ENCODE assay signal across 19 cellular contexts in genomic region chr7:105350906-105351305, GRCh38. TPM values are rescaled to one million over a fixed set of nuclear protein-coding genes. Genes with fewer than 3 reads are reported as not detected.
DNase-seq lines count a peak whose midpoint lies in the region; ATAC-seq and TF ChIP-seq lines count a peak whose summit lies in the region.
"Had no signal": no experiment of that assay in that cellular context is flagged by ENCODE, and none has a peak within 500 bp of the region (broad histone marks: within the 10 kb centered on the region; RNA-seq: fewer than 3 reads in every experiment).

No MANE protein-coding gene starts in this region.

- H3K4me1 ChIP-seq in BLaER1 (peaks cover 99% of the 10 kb centered on the region), DND-41 (ENCODE audit: insufficient read depth, low read length) (peaks cover 81% of the 10 kb centered on the region), mesenchymal stem cell (ENCODE audit: control insufficient read depth, insufficient read depth, low read depth, low read length) (peaks cover 18% of the 10 kb centered on the region)
- H3K4me1 ChIP-seq: BE2C had no signal

- no peak overlapping the region for H3K4ac ChIP-seq in mesenchymal stem cell (ENCODE audit: low read depth in 1 of 2, low read length in 2 of 2)

- peaks cover 97% of the 10 kb centered on the region for H3K79me2 ChIP-seq in DND-41 (ENCODE audit: insufficient read depth, low read length)

- H2AFZ ChIP-seq in DND-41 (ENCODE audit: low read depth, low read length), result no peak overlapping the region
- H2AFZ ChIP-seq in mesenchymal stem cell (ENCODE audit: low read depth, low read length), result no peak overlapping the region
- H2AFZ ChIP-seq: PC-9 had no signal

- H3K9me3 Mint-ChIP-seq in osteocyte (ENCODE audit: unreplicated experiment), result no peaks in the 10 kb centered on the region
- H3K9me3 Mint-ChIP-seq: activated naive CD4-positive, alpha-beta T cell treated with anti-CD3 and anti-CD28 coated beads, Interleukin-2, amount 50 U/mL, for 72 hours; neural crest cell had no signal

- no peak overlapping the region for H4K8ac ChIP-seq in mesenchymal stem cell (ENCODE audit: low read length)

- H3K27ac ChIP-seq in BLaER1 (peak overlapping the region; percentile 33; the same call in 1 of the 2 replicates), DND-41 (ENCODE audit: low read length) (peak overlapping the region; percentile 82), mesenchymal stem cell (ENCODE audit: low read length, poor library complexity, severe bottlenecking) (no peak overlapping the region)
- H3K27ac ChIP-seq: breast epithelium, PC-9, VCaP had no signal

- no peak overlapping the region for H3K14ac ChIP-seq in mesenchymal stem cell (ENCODE audit: low read length in 2 of 2)

- no peaks in the 10 kb centered on the region for H3K27me3 ChIP-seq in BLaER1
- no peaks in the 10 kb centered on the region for H3K27me3 ChIP-seq in DND-41 (ENCODE audit: insufficient read depth, low read length, poor library complexity)
- no peaks in the 10 kb centered on the region for H3K27me3 ChIP-seq in mesenchymal stem cell (ENCODE audit: control insufficient read depth in 1 of 2, insufficient read depth in 1 of 2, low read length in 2 of 2)
- H3K27me3 ChIP-seq: BE2C, breast epithelium, MG63 had no signal

- H3K4me2 ChIP-seq in BLaER1 (peak overlapping the region; percentile 82), DND-41 (ENCODE audit: insufficient read depth, low read length) (no peak overlapping the region), mesenchymal stem cell (ENCODE audit: low read length, poor library complexity, severe bottlenecking) (no peak overlapping the region)
- H3K4me2 ChIP-seq: PC-9 had no signal

- H3K18ac ChIP-seq in mesenchymal stem cell (ENCODE audit: low read depth in 1 of 2, low read length in 2 of 2), result no peak overlapping the region

- no peak overlapping the region for H2BK5ac ChIP-seq in mesenchymal stem cell (ENCODE audit: low read depth, low read length, poor library complexity, severe bottlenecking)

- intact Hi-C loops in left colon (cut with DNase I, micrococcal nuclease), result no loop called here

- 99% methylated on average over 4 of the region's 7 CpGs for WGBS in mesenchymal stem cell

- TF ChIP-seq CTCF in DND-41 (IDR thresholded peaks at IDR 0.05; ENCODE audit: borderline replicate concordance, extremely low read depth, low read length, poor library complexity, severe bottlenecking), result no peak
- no peak for TF ChIP-seq CTCF in osteocyte (IDR thresholded peaks at IDR 0.05)

- peaks cover 21% of the 10 kb centered on the region for H3K79me1 ChIP-seq in mesenchymal stem cell (replicated peaks; ENCODE audit: low read length, poor library complexity, severe bottlenecking)

- no peak overlapping the region for H2AK5ac ChIP-seq in mesenchymal stem cell (ENCODE audit: low read length, severe bottlenecking)

- no peak overlapping the region for H2BK120ac ChIP-seq in mesenchymal stem cell (ENCODE audit: low read depth, low read length)

- H3K4me3 ChIP-seq in BLaER1 (no peak overlapping the region), DND-41 (ENCODE audit: low read depth in 1 of 2, low read length in 2 of 2) (no peak overlapping the region), mesenchymal stem cell (ENCODE audit: insufficient read depth in 1 of 2, low read depth in 1 of 2, low read length in 2 of 2) (no peak overlapping the region)
- H3K4me3 ChIP-seq: breast epithelium, lung, MG63, PC-9 had no signal

- H4K91ac ChIP-seq in mesenchymal stem cell (ENCODE audit: low read length), result no peak overlapping the region

- no peak overlapping the region for H3K23ac ChIP-seq in mesenchymal stem cell (ENCODE audit: low read length in 2 of 2)

- H3K36me3 Mint-ChIP-seq in T-helper 17 cell (ENCODE audit: low read depth) (no peaks in the 10 kb centered on the region), osteocyte (ENCODE audit: unreplicated experiment) (no peaks in the 10 kb centered on the region)
- H3K36me3 Mint-ChIP-seq: activated naive CD4-positive, alpha-beta T cell treated with anti-CD3 and anti-CD28 coated beads, Interleukin-2, amount 50 U/mL, for 72 hours had no signal

- H3K9ac ChIP-seq in BLaER1 (no peak overlapping the region), DND-41 (ENCODE audit: low read depth, low read length) (no peak overlapping the region), mesenchymal stem cell (ENCODE audit: low read length) (peak overlapping the region; percentile 54)

- H4K20me1 ChIP-seq in BLaER1, result peaks cover 91% of the 10 kb centered on the region
- H4K20me1 ChIP-seq in DND-41 (ENCODE audit: insufficient read depth, low read length), result peaks cover 36% of the 10 kb centered on the region

- H2BK12ac ChIP-seq in mesenchymal stem cell (ENCODE audit: low read length in 2 of 2), result no peak overlapping the region

- H3K36me3 ChIP-seq in BLaER1 (no peaks in the 10 kb centered on the region), DND-41 (ENCODE audit: insufficient read depth, low read length) (no peaks in the 10 kb centered on the region), mesenchymal stem cell (ENCODE audit: control insufficient read depth in 1 of 2, insufficient read depth in 2 of 2, low read depth in 1 of 2, low read length in 2 of 2) (no peaks in the 10 kb centered on the region)
- H3K36me3 ChIP-seq: BE2C, breast epithelium, MG63 had no signal

- H3K4me3 Mint-ChIP-seq in T-helper 17 cell, result peak overlapping the region; percentile 57
- no peak overlapping the region for H3K4me3 Mint-ChIP-seq in osteocyte (ENCODE audit: unreplicated experiment)
- H3K4me3 Mint-ChIP-seq: neural crest cell had no signal

- H3K27ac Mint-ChIP-seq in T-helper 17 cell (peak overlapping the region; percentile 91), osteocyte (ENCODE audit: unreplicated experiment) (no peak overlapping the region)

- DNase-seq in DND-41, result no peak
- no peak for DNase-seq in T-helper 17 cell
- no peak for DNase-seq in mesenchymal stem cell
- DNase-seq in GDM1 (lab: John Stamatoyannopoulos, UW), result no peak
- DNase-seq in left colon, result no peak
- DNase-seq in osteocyte (ENCODE audit: extremely low spot score, unreplicated experiment), result no peak
- DNase-seq: BE2C, MG63, NCI-H2081, NCI-H524 treated with DMSO at 0.1 percent for 48 hours, PC-9, retina had no signal

- no peak overlapping the region for H2BK15ac ChIP-seq in mesenchymal stem cell (ENCODE audit: low read depth, poor library complexity, severe bottlenecking)

- H3K9me3 ChIP-seq in BLaER1, result no peaks in the 10 kb centered on the region
- H3K9me3 ChIP-seq in DND-41 (ENCODE audit: insufficient read depth, low read length, severe bottlenecking), result no peaks in the 10 kb centered on the region
- H3K9me3 ChIP-seq in T-helper 17 cell (ENCODE audit: control insufficient read depth, low read length, poor library complexity, severe bottlenecking), result no peaks in the 10 kb centered on the region
- H3K9me3 ChIP-seq in mesenchymal stem cell (ENCODE audit: control insufficient read depth, low read length), result no peaks in the 10 kb centered on the region
- H3K9me3 ChIP-seq: BE2C, breast epithelium, MG63 had no signal

- H3K27me3 Mint-ChIP-seq in T-helper 17 cell (no peaks in the 10 kb centered on the region), osteocyte (ENCODE audit: unreplicated experiment) (no peaks in the 10 kb centered on the region)

- H3K4me1 Mint-ChIP-seq in T-helper 17 cell (peaks cover 57% of the 10 kb centered on the region), osteocyte (ENCODE audit: unreplicated experiment) (peaks cover 43% of the 10 kb centered on the region)

- ATAC-seq in DND-41 (ENCODE audit: insufficient read depth, low read depth), result no peak
- no peak for ATAC-seq in T-helper 17 cell
- no peak for ATAC-seq in HG02938 (IDR thresholded peaks at IDR 0.05; ENCODE audit: unreplicated experiment)
- ATAC-seq in left colon, result no peak
- ATAC-seq: activated naive CD4-positive, alpha-beta T cell treated with anti-CD3 and anti-CD28 coated beads, Interleukin-2, amount 50 U/mL, for 72 hours had no signal

RNA-seq across cellular contexts. Expression of gene SRPK2, which starts 37.8 kb away (rescaled TPM):
- total RNA-seq in T-helper 17 cell (10 to 100 TPM; 46.2 to 50.0 TPM), left colon (10 to 100 TPM; 32.8 to 35.0 TPM), osteocyte (69.2 and 69.5 TPM in 2 replicates)
- 33.4 TPM for polyA plus RNA-seq in mesenchymal stem cell (2013, experiment 1 of 2)
- 33.7 TPM for polyA plus RNA-seq in mesenchymal stem cell (2013, experiment 2 of 2)
